Comparison of ENCODE assay signal across 8 cellular contexts in the genomic region with DNA sequence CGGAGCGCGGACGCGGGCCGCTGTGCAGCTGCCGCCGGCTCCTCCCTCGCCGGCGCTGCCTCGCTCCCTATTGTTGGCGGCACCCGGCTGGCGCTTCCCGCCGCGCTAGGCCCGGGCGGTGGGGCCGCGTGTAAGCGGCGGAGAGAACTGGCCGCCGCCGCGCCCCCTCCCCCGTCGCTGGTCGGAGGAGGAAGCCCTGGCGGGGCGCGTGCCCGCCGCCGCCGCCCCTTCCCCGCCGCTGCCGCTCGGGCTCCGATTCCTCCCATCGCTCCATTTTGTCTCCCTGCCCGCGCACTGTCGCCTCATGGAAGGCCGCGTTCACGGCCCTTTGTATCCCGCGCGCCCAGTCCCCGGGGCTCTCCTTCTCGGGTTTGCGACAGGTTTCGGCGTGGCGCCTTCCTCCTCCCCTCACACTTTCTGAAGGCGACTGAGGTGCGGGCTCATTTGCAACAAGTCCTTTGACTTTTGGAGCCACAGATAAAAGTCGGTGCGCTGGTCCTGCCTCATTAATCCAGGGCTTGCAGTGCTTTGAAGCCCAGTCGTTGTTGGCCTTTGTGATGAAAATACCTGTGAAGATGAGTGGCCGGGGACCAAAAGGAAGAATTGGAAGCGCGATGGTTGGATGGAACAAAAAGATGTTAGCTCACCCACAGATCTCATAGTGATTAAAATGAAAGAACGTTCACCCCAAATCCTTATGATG. TPM values are rescaled to one million over a fixed set of nuclear protein-coding genes. Genes with fewer than 3 reads are reported as not detected.
DNase-seq lines count a peak whose midpoint lies in the region; ATAC-seq and TF ChIP-seq lines count a peak whose summit lies in the region.

No MANE protein-coding gene starts in this region.

- H3K9me2 ChIP-seq in SU-DHL-6 (replicated peaks; ENCODE audit: insufficient read depth, low read length), result no peaks in the 10 kb centered on the region

- intact Hi-C loops in right cardiac atrium (cut with DNase I) (no loop called here), psoas muscle (cut with DNase I) (loop anchor here in 1 of 2 donors (10.0 kb wide), 1 partner anchor 405 kb away; no protein-coding TSS in a partner anchor)

- under 1% methylated on average over 68 of the region's 68 CpGs for WGBS in right cardiac atrium
- WGBS in psoas muscle, 3 donors, result 0 to 1% (median 1%) methylated on average over 24 to 63 of the region's 68 CpGs

- H3K27ac ChIP-seq in SU-DHL-6 (ENCODE audit: low read depth, low read length) (peak overlapping the region; percentile 62), right cardiac atrium (ENCODE audit: low read length) (peak overlapping the region; percentile 68), psoas muscle (peak overlapping the region; percentile 93)

- peak overlapping the region; percentile 90 for H3K4me3 ChIP-seq in SU-DHL-6 (ENCODE audit: insufficient read depth, low read length, poor library complexity, severe bottlenecking)
- H3K4me3 ChIP-seq in right cardiac atrium (ENCODE audit: low read length), result peak overlapping the region; percentile 73
- H3K4me3 ChIP-seq in psoas muscle, result peak overlapping the region; percentile 90

- H2AFZ ChIP-seq in SU-DHL-6 (ENCODE audit: low read depth, low read length, severe bottlenecking), result peak overlapping the region; percentile 54

- H3K4me1 ChIP-seq in right cardiac atrium (ENCODE audit: control insufficient read depth, insufficient read depth, low read length) (no peaks in the 10 kb centered on the region), psoas muscle (peaks cover 33% of the 10 kb centered on the region)

- H3K27me3 ChIP-seq in SU-DHL-6 (ENCODE audit: low read length) (no peaks in the 10 kb centered on the region), right cardiac atrium (ENCODE audit: control insufficient read depth, insufficient read depth) (no peaks in the 10 kb centered on the region), psoas muscle (ENCODE audit: insufficient read depth in 3 of 3, low read length in 2 of 3) (no peaks in the 10 kb centered on the region)

- peaks cover 23% of the 10 kb centered on the region for H4K20me1 ChIP-seq in SU-DHL-6 (ENCODE audit: low read depth, low read length)

- DNase-seq in Caki2 (ENCODE audit: low read depth), result peak; percentile 79
- peak; percentile 53 for DNase-seq in HK-2 (ENCODE audit: unreplicated experiment)
- peak; percentile 15 for DNase-seq in amniotic epithelial cell (ENCODE audit: low read depth)
- DNase-seq in right cardiac atrium, result peak; percentile 49 to 78 (median 73)
- peak; percentile 52 to 59 for DNase-seq in psoas muscle
- DNase-seq in cortex of kidney (lab: John Stamatoyannopoulos, UW), result no peak

- H3K9ac ChIP-seq in SU-DHL-6 (ENCODE audit: low read length), result peak overlapping the region; percentile 94

- no peak for TF ChIP-seq CTCF in SU-DHL-6 (IDR thresholded peaks at IDR 0.05; ENCODE audit: insufficient read depth, low read length, poor library complexity, severe bottlenecking)
- no peak for TF ChIP-seq CTCF in psoas muscle (IDR thresholded peaks at IDR 0.05)

- H3K9me3 ChIP-seq in SU-DHL-6 (ENCODE audit: insufficient read depth, low read length), result no peaks in the 10 kb centered on the region
- no peaks in the 10 kb centered on the region for H3K9me3 ChIP-seq in right cardiac atrium (ENCODE audit: control insufficient read depth, low read length)
- no peaks in the 10 kb centered on the region for H3K9me3 ChIP-seq in psoas muscle

- in situ Hi-C loops in Caki2 (cut with HindIII; ENCODE audit: low pct_unique_long_range_greater_than_20kb, low sequenced_read_pairs), result no loop called here

- H3K36me3 ChIP-seq in SU-DHL-6 (ENCODE audit: low read length), result peaks cover 6% of the 10 kb centered on the region; the same call in 1 of the 2 replicates
- H3K36me3 ChIP-seq in psoas muscle (ENCODE audit: insufficient read depth in 1 of 2, low read depth in 1 of 2), result no peaks in the 10 kb centered on the region

- H3F3A ChIP-seq in SU-DHL-6 (ENCODE audit: insufficient read depth), result 0 out of 2 replicates have a peak, but pooled peaks cover 3% of the 10 kb centered on the region

- ATAC-seq in GM19467 (IDR thresholded peaks at IDR 0.05; ENCODE audit: unreplicated experiment) (peak; percentile 23), right cardiac atrium (peak; percentile 47 to 57), psoas muscle (peak; percentile 19 to 41 (median 32))

- peaks cover 53% of the 10 kb centered on the region for H3K79me2 ChIP-seq in SU-DHL-6 (ENCODE audit: insufficient read depth, low read length)

- peak overlapping the region; percentile 98 for H3K4me2 ChIP-seq in SU-DHL-6 (ENCODE audit: low read depth, low read length, poor library complexity, severe bottlenecking)

RNA-seq across cellular contexts. Expression of a gene that starts 0.7 kb away (rescaled TPM):
- 35.7 and 38.7 TPM in 2 replicates for total RNA-seq in Caki2 (2014; rRNA removed; shearing (Covaris generic); ENCODE audit: low replicate concordance)
- 10 to 100 TPM; 32.0 to 44.8 (median 41.2) TPM for total RNA-seq in right cardiac atrium
- polyA plus RNA-seq in right cardiac atrium, result 21.1 TPM
- total RNA-seq in psoas muscle, result 10 to 100 TPM; 20.5 to 36.6 (median 24.9) TPM
- 10 to 100 TPM; 13.0 to 31.6 (median 16.4) TPM for polyA plus RNA-seq in psoas muscle
